8 cellular contexts compared by ENCODE assay signal in the genomic region with DNA sequence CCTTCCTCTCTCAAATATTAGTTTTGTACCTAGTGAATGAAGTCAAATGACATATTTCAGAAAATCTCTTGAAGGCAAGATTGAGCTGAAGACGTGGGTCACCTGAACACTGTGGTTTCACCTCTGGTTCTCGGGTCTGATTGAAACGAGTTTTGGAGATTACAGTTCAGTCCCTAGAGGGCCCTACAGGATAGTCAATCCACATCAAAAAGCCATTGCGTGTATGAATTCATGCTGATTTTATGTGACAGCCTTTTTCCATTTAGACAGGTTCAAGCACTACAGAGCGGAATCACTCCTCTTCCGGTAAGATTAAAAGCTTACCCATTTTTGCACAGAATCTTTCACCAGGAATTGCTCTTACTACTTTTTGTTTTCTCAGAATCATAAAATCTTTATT.
DNase-seq lines count a peak whose midpoint lies in the region; ATAC-seq lines count a peak whose summit lies in the region.

No MANE protein-coding gene starts in this region.

- peak; percentile 65 to 74 for ATAC-seq in naive thymus-derived CD8-positive, alpha-beta T cell
- ATAC-seq in HG02678 (IDR thresholded peaks at IDR 0.05; ENCODE audit: unreplicated experiment) (no peak), GM21381 (IDR thresholded peaks at IDR 0.05; ENCODE audit: unreplicated experiment) (no peak), GM18858 (IDR thresholded peaks at IDR 0.05; ENCODE audit: unreplicated experiment) (no peak)

- H3K9me3 Mint-ChIP-seq in naive thymus-derived CD8-positive, alpha-beta T cell, result no peaks in the 10 kb centered on the region

- DNase-seq in NCI-H2081 (lab: John Stamatoyannopoulos, UW), result peak; percentile 24 to 26
- DNase-seq in NCI-H2081 treated with DMSO at 0.1 percent for 48 hours (lab: John Stamatoyannopoulos, UW), result no peak
- DNase-seq in LHCN-M2 (ENCODE audit: low read depth), result peak; percentile 7
- DNase-seq in astrocyte of the hippocampus (ENCODE audit: low read depth, low spot score), result peak; percentile 23
- peak in 6 of 10 donors; percentile 0 to 45 (median 9) for DNase-seq in naive thymus-derived CD8-positive, alpha-beta T cell

- H3K4me1 Mint-ChIP-seq in naive thymus-derived CD8-positive, alpha-beta T cell, result peaks cover 3 to 10% (median 5%) of the 10 kb centered on the region in 4 donors

- POLR2A ChIA-PET in naive thymus-derived CD8-positive, alpha-beta T cell (lab: Charles Lee), result interaction anchor here (1.2 kb wide), 1 partner anchor 139 kb away, joined by 4 read pairs; no protein-coding TSS in a partner anchor

- H3K36me3 Mint-ChIP-seq in naive thymus-derived CD8-positive, alpha-beta T cell, result no peaks in the 10 kb centered on the region

- no peak overlapping the region for H3K27ac Mint-ChIP-seq in naive thymus-derived CD8-positive, alpha-beta T cell

- peaks cover 6 to 23% (median 14%) of the 10 kb centered on the region in 5 donors for H3K27me3 Mint-ChIP-seq in naive thymus-derived CD8-positive, alpha-beta T cell

- no peak overlapping the region for H3K4me3 Mint-ChIP-seq in naive thymus-derived CD8-positive, alpha-beta T cell

Comparison
In these comparisons a context has a peak if more than half of its experiments do, and no peak if none do; other contexts are left out.
1. ATAC-seq: peak in naive thymus-derived CD8-positive, alpha-beta T cell (2 of 2); none in HG02678 (single experiment), GM21381 (single experiment) and GM18858 (single experiment).